8 cellular contexts compared by ENCODE assay signal in the genomic region with DNA sequence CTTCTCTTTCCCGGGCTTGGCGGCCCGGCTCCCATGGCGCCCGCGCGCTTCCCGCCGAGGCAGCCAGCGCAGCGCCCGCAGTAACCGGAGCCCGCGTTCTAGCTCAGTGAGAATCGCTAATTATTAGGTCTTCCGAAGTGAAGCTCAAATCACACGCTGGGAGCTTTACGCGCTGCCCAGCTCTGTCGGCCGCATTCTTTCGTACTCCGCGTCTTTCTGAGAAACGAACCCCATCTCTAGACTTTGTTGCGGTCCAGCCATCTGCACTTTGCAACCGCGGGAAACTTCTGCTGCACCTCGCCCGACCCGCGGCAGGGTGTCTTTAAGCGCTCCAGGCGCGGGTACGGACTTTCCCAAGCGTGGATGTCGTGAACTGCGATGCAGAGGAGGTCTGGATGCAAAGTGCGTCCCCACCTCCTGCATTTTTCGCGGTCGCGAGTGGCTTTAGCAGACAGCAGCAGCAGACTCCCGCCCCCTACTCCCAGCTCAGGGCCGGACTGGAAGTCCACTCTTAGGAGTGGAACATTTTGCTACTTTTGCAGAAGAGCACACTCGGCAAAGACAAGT. TPM values are rescaled to one million over a fixed set of nuclear protein-coding genes. Genes with fewer than 3 reads are reported as not detected.
DNase-seq lines count a peak whose midpoint lies in the region; ATAC-seq and TF ChIP-seq lines count a peak whose summit lies in the region.

No MANE protein-coding gene starts in this region.

- no peak for TF ChIP-seq CTCF in sigmoid colon (IDR thresholded peaks at IDR 0.05)

- ATAC-seq in HG02623 (IDR thresholded peaks at IDR 0.05; ENCODE audit: unreplicated experiment) (no peak), HG02588 (IDR thresholded peaks at IDR 0.05; ENCODE audit: unreplicated experiment) (no peak), HG02840 (IDR thresholded peaks at IDR 0.05; ENCODE audit: low FRiP score, unreplicated experiment) (no peak)

- TF ChIP-seq POLR2A in sigmoid colon (IDR thresholded peaks at IDR 0.05), result no peak

- DNase-seq in NCI-H345 (lab: John Stamatoyannopoulos, UW) (peak; percentile 22), NCI-H345 treated with DMSO at 0.1 percent for 48 hours (lab: John Stamatoyannopoulos, UW; ENCODE audit: unreplicated experiment) (no peak), NCI-H1105 treated with DMSO at 0.1 percent for 48 hours (lab: John Stamatoyannopoulos, UW) (peak; percentile 39), sigmoid colon (peak; percentile 52)

- H3K9me3 ChIP-seq in endocrine pancreas (ENCODE audit: control insufficient read depth, low read length), result no peaks in the 10 kb centered on the region
- H3K9me3 ChIP-seq in sigmoid colon, result no peaks in the 10 kb centered on the region

- TF ChIP-seq EP300 in sigmoid colon (IDR thresholded peaks at IDR 0.05), result no peak

- peak overlapping the region; percentile 79 for H3K9ac ChIP-seq in endocrine pancreas (ENCODE audit: control insufficient read depth, insufficient read depth, low read length)

- H3K36me3 ChIP-seq in endocrine pancreas (ENCODE audit: control insufficient read depth, insufficient read depth, low read length) (no peaks in the 10 kb centered on the region), sigmoid colon (no peaks in the 10 kb centered on the region)

- H3K27ac ChIP-seq in sigmoid colon, result no peak overlapping the region

- H3K4me1 ChIP-seq in endocrine pancreas (ENCODE audit: control insufficient read depth, insufficient read depth, low read length), result no peaks in the 10 kb centered on the region
- H3K4me1 ChIP-seq in sigmoid colon, result peaks cover 0 to 65% (median 61%) of the 10 kb centered on the region in 4 donors

- 1 to 2% methylated on average over 48 of the region's 48 CpGs for WGBS in sigmoid colon, 2 donors

- H3K27me3 ChIP-seq in endocrine pancreas (ENCODE audit: control insufficient read depth, insufficient read depth, low read length) (no peaks in the 10 kb centered on the region), sigmoid colon (peaks cover 90 to 100% (median 100%) of the 10 kb centered on the region in 3 donors)

- intact Hi-C loops in sigmoid colon (cut with DNase I), result no loop called here

- H3K4me3 ChIP-seq in endocrine pancreas (ENCODE audit: control insufficient read depth, insufficient read depth, low read length), result peak overlapping the region; percentile 48
- peak overlapping the region in 2 of 4 donors; percentile 19 to 22 for H3K4me3 ChIP-seq in sigmoid colon

RNA-seq across cellular contexts. Expression of a gene that starts 6.0 kb away (rescaled TPM):
- not detected for total RNA-seq in sigmoid colon
- under 1 TPM in 2 of 3 donors, not detected in 1; 0.34 to 0.46 TPM for polyA plus RNA-seq in sigmoid colon
